ENCODE assay signal across 10 cellular contexts in genomic region chr12:120121766-120122293, GRCh38. TPM values are rescaled to one million over a fixed set of nuclear protein-coding genes. Genes with fewer than 3 reads are reported as not detected.
A peak's percentile ranks its signal among the peaks of the same experiment; 100 is the strongest.
DNase-seq lines count a peak whose midpoint lies in the region; ATAC-seq and TF ChIP-seq lines count a peak whose summit lies in the region.
"Had no signal": no experiment of that assay in that cellular context is flagged by ENCODE, and none has a peak within 500 bp of the region (broad histone marks: within the 10 kb centered on the region; RNA-seq: fewer than 3 reads in every experiment).

No MANE protein-coding gene starts in this region.

- WGBS in esophagus squamous epithelium, 2 donors: 49 to 57% methylated on average over 4 of the region's 4 CpGs

- POLR2A ChIA-PET in CD4-positive, alpha-beta T cell (lab: Charles Lee): interaction anchor here (0.6 to 2.2 kb wide), 4 partner anchors 11 to 170 kb away, joined by 3 to 10 read pairs (median 5); partner anchors contain the start of genes RNU4-2 and RPLP0
- POLR2A ChIA-PET in activated CD4-positive, alpha-beta memory T cell treated with anti-CD3 and anti-CD28 coated beads for 36 hours (lab: Charles Lee): interaction anchor here (0.8 to 10.6 kb wide), 5 partner anchors 11 to 170 kb away, joined by 4 to 131 read pairs (median 13); partner anchors contain the start of genes RNU4-1, RNU4-2 and RPLP0

- no peak for DNase-seq in CD4-positive, alpha-beta T cell
- peak; percentile 47 for DNase-seq in activated CD4-positive, alpha-beta memory T cell treated with anti-CD3 and anti-CD28 coated beads for 36 hours
- no peak for DNase-seq in tibial artery
- no peak for DNase-seq in esophagus squamous epithelium (lab: John Stamatoyannopoulos, UW)
- DNase-seq in iPS-NIHi7 (ENCODE audit: extremely low spot score): no peak
- no peak for DNase-seq in NCI-H1436 treated with DMSO at 0.1 percent for 48 hours (lab: John Stamatoyannopoulos, UW)
- DNase-seq: dorsolateral prefrontal cortex, mucosa of descending colon had no signal

- peaks cover 66% of the 10 kb centered on the region for H3K4me1 Mint-ChIP-seq in CD4-positive, alpha-beta T cell (ENCODE audit: low read depth)
- peaks cover 77% of the 10 kb centered on the region for H3K4me1 Mint-ChIP-seq in activated CD4-positive, alpha-beta memory T cell treated with anti-CD3 and anti-CD28 coated beads for 36 hours (ENCODE audit: low read depth)

- CTCF ChIA-PET in CD4-positive, alpha-beta T cell (lab: Charles Lee): interaction anchor here (1.2 to 1.9 kb wide), 2 partner anchors 10 to 35 kb away, joined by 3 to 5 read pairs; no protein-coding TSS in a partner anchor
- CTCF ChIA-PET in activated CD4-positive, alpha-beta memory T cell treated with anti-CD3 and anti-CD28 coated beads for 36 hours (lab: Charles Lee): interaction anchor here (0.8 to 2.2 kb wide), 5 partner anchors 11 to 309 kb away, joined by 3 to 9 read pairs (median 3); partner anchors contain the start of gene RPLP0

- ATAC-seq in CD4-positive, alpha-beta T cell (ENCODE audit: poor library complexity): peak; percentile 33
- ATAC-seq in GM19025 (IDR thresholded peaks at IDR 0.05; ENCODE audit: low read depth, unreplicated experiment) (peak; percentile 31), HG02973 (IDR thresholded peaks at IDR 0.05; ENCODE audit: unreplicated experiment) (peak; percentile 44)
- ATAC-seq: mucosa of descending colon had no signal

- peak overlapping the region; percentile 77 for H3K27ac Mint-ChIP-seq in CD4-positive, alpha-beta T cell
- H3K27ac Mint-ChIP-seq in activated CD4-positive, alpha-beta memory T cell treated with anti-CD3 and anti-CD28 coated beads for 36 hours: peak overlapping the region; percentile 55

- H3K9me3 Mint-ChIP-seq in CD4-positive, alpha-beta T cell: no peaks in the 10 kb centered on the region
- no peaks in the 10 kb centered on the region for H3K9me3 Mint-ChIP-seq in activated CD4-positive, alpha-beta memory T cell treated with anti-CD3 and anti-CD28 coated beads for 36 hours

- no peaks in the 10 kb centered on the region for H3K27me3 ChIP-seq in CD4-positive, alpha-beta T cell (ENCODE audit: control insufficient read depth, insufficient read depth, low read length)
- H3K27me3 ChIP-seq in tibial artery (no peaks in the 10 kb centered on the region), esophagus squamous epithelium (no peaks in the 10 kb centered on the region)
- H3K27me3 ChIP-seq: dorsolateral prefrontal cortex had no signal

- TF ChIP-seq CTCF in CD4-positive, alpha-beta T cell (IDR thresholded peaks at IDR 0.05): no peak
- TF ChIP-seq CTCF in tibial artery (IDR thresholded peaks at IDR 0.05) (no peak), esophagus squamous epithelium (IDR thresholded peaks at IDR 0.05) (no peak)

- no peak overlapping the region for H3K27ac ChIP-seq in CD4-positive, alpha-beta T cell (ENCODE audit: low read depth, low read length)
- no peak overlapping the region for H3K27ac ChIP-seq in tibial artery
- H3K27ac ChIP-seq in esophagus squamous epithelium: no peak overlapping the region
- H3K27ac ChIP-seq: dorsolateral prefrontal cortex had no signal

- H3K36me3 Mint-ChIP-seq in CD4-positive, alpha-beta T cell (ENCODE audit: low read depth): peaks cover 10% of the 10 kb centered on the region
- H3K36me3 Mint-ChIP-seq in activated CD4-positive, alpha-beta memory T cell treated with anti-CD3 and anti-CD28 coated beads for 36 hours: peaks cover 16% of the 10 kb centered on the region

- intact Hi-C loops in CD4-positive, alpha-beta T cell (cut with DNase I, micrococcal nuclease): no loop called here
- intact Hi-C loops in activated CD4-positive, alpha-beta memory T cell treated with anti-CD3 and anti-CD28 coated beads for 36 hours (cut with micrococcal nuclease): no loop called here
- intact Hi-C loops in tibial artery (cut with DNase I; ENCODE audit: low total_unique reads) (no loop called here), esophagus squamous epithelium (cut with DNase I) (no loop called here)

- H3K9me3 ChIP-seq in CD4-positive, alpha-beta T cell (ENCODE audit: control insufficient read depth, low read length): no peaks in the 10 kb centered on the region
- H3K9me3 ChIP-seq in tibial artery (no peaks in the 10 kb centered on the region), esophagus squamous epithelium (no peaks in the 10 kb centered on the region)
- H3K9me3 ChIP-seq: mucosa of descending colon had no signal

- no peak for TF ChIP-seq POLR2A in esophagus squamous epithelium (IDR thresholded peaks at IDR 0.05)

- peaks cover 0 to 18% (median 8%) of the 10 kb centered on the region in 4 donors for H3K4me1 ChIP-seq in tibial artery
- H3K4me1 ChIP-seq in esophagus squamous epithelium: peaks cover 16 to 47% (median 26%) of the 10 kb centered on the region in 3 donors

- peaks cover 0 to 8% (median 3%) of the 10 kb centered on the region in 3 donors for H3K36me3 ChIP-seq in tibial artery
- peaks cover 0 to 10% (median 0%) of the 10 kb centered on the region in 3 donors for H3K36me3 ChIP-seq in esophagus squamous epithelium

- peak overlapping the region; percentile 52 for H3K4me3 Mint-ChIP-seq in CD4-positive, alpha-beta T cell
- peak overlapping the region; percentile 24 for H3K4me3 Mint-ChIP-seq in activated CD4-positive, alpha-beta memory T cell treated with anti-CD3 and anti-CD28 coated beads for 36 hours

- H3K27me3 Mint-ChIP-seq in CD4-positive, alpha-beta T cell: no peaks in the 10 kb centered on the region
- no peaks in the 10 kb centered on the region for H3K27me3 Mint-ChIP-seq in activated CD4-positive, alpha-beta memory T cell treated with anti-CD3 and anti-CD28 coated beads for 36 hours

- H3K4me3 ChIP-seq in tibial artery (no peak overlapping the region), esophagus squamous epithelium (no peak overlapping the region)
- H3K4me3 ChIP-seq: dorsolateral prefrontal cortex, mucosa of descending colon had no signal

RNA-seq across cellular contexts. Expression of gene RAB35, which starts 5.3 kb away (rescaled TPM):
- 10 to 100 TPM; 49.7 to 53.8 TPM for total RNA-seq in CD4-positive, alpha-beta T cell
- 10 to 100 TPM; 62.1 to 66.4 TPM for total RNA-seq in activated CD4-positive, alpha-beta memory T cell treated with anti-CD3 and anti-CD28 coated beads for 36 hours
- 10 to 100 TPM; 25.8 to 38.9 (median 32.0) TPM for total RNA-seq in esophagus squamous epithelium
